In the genomic region with DNA sequence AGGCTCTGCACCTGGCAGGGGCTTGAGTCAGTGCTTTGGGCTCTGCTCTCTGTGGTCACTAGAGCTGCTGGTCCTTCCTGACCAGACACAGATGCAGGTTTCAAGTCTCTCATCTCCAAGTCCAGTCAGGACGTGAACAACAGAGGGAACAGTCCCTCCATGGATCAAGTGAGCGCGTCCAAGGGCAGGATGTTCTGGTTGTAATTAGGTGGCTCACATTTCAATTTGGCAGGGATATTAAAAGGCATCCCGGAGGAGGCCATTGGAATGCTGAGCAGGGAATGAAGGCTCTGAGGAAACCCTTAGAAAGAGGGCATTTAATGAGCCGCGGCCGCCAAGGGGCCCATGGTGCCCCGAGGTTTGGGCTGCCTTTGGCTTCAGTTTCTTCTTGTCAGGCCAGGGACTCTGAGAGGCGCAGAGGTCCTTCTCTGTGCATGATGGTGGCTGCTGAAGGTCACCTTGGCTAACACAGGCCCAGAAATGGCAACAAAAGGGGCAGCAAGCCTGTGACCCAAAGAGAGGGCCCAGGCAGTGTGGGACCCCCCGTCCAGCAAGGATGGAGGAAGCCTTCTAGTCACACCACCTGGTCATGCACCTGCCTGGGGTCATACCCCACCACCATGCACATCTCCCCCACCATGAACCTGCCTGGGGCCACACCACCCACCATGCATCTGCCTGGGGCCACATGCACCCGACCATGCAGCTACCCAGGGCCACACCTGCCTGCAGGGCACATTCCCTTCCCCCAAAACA, we compare ENCODE assay signal across 10 cellular contexts. TPM values are rescaled to one million over a fixed set of nuclear protein-coding genes. Genes with fewer than 3 reads are reported as not detected.
DNase-seq lines count a peak whose midpoint lies in the region; ATAC-seq and TF ChIP-seq lines count a peak whose summit lies in the region.
"Had no signal": no experiment of that assay in that cellular context is flagged by ENCODE, and none has a peak within 500 bp of the region (broad histone marks: within the 10 kb centered on the region; RNA-seq: fewer than 3 reads in every experiment).

No MANE protein-coding gene starts in this region.

- no peak for TF ChIP-seq CTCF in BJ (IDR thresholded peaks at IDR 0.05; ENCODE audit: insufficient read depth, low read depth, low read length)
- no peak for TF ChIP-seq CTCF in fibroblast of the aortic adventitia (IDR thresholded peaks at IDR 0.05; ENCODE audit: insufficient read depth, low read length)
- no peak for TF ChIP-seq CTCF in psoas muscle (IDR thresholded peaks at IDR 0.05)
- no peak for TF ChIP-seq CTCF in foreskin keratinocyte (conservative IDR thresholded peaks at IDR 0.05)

- ATAC-seq in psoas muscle (peak; percentile 28 to 79 (median 63)), foreskin keratinocyte (no peak), GM18519 (IDR thresholded peaks at IDR 0.05; ENCODE audit: low FRiP score, unreplicated experiment) (no peak)

- WGBS in psoas muscle, 3 donors: 34 to 41% (median 37%) methylated on average over 11 of the region's 11 CpGs

- H3K4me1 ChIP-seq in psoas muscle: peaks cover 18% of the 10 kb centered on the region
- H3K4me1 ChIP-seq in foreskin keratinocyte: no peaks in the 10 kb centered on the region

- H3K4me3 ChIP-seq in BJ (ENCODE audit: low read depth, low read length): no peak overlapping the region
- no peak overlapping the region for H3K4me3 ChIP-seq in fibroblast of the aortic adventitia (ENCODE audit: low read depth, low read length)
- no peak overlapping the region for H3K4me3 ChIP-seq in psoas muscle

- peak; percentile 70 for DNase-seq in BJ (ENCODE audit: low read depth)
- DNase-seq in M059J (ENCODE audit: low read depth): peak; percentile 44
- peak; percentile 76 for DNase-seq in fibroblast of the aortic adventitia (ENCODE audit: low read depth)
- peak in 1 of 2 donors; percentile 77 for DNase-seq in psoas muscle
- no peak for DNase-seq in NCI-H2081 (lab: John Stamatoyannopoulos, UW)
- no peak for DNase-seq in NCI-H1694 treated with DMSO at 0.1 percent for 48 hours (lab: John Stamatoyannopoulos, UW)
- DNase-seq in foreskin keratinocyte: no peak
- DNase-seq: central memory CD4-positive, alpha-beta T cell; NCI-H2081 treated with DMSO at 0.1 percent for 48 hours had no signal

- no peaks in the 10 kb centered on the region for H3K9me3 ChIP-seq in psoas muscle

- CTCF ChIA-PET in BJ (lab: Yijun Ruan, JAX): interaction anchor here (1.1 kb wide), 1 partner anchor 25 kb away, joined by 3 read pairs; no protein-coding TSS in a partner anchor

- H3K27me3 ChIP-seq in BJ (ENCODE audit: control insufficient read depth, insufficient read depth, low read length): no peaks in the 10 kb centered on the region; the same call in 1 of the 2 replicates
- H3K27me3 ChIP-seq in psoas muscle (ENCODE audit: insufficient read depth in 3 of 3, low read length in 2 of 3): no peaks in the 10 kb centered on the region
- peaks cover 32% of the 10 kb centered on the region for H3K27me3 ChIP-seq in foreskin keratinocyte

- POLR2A ChIA-PET in BJ (lab: Charles Lee): no interaction called here

- intact Hi-C loops in psoas muscle (cut with DNase I): loop anchor here in 1 of 2 donors (10.0 kb wide), 1 partner anchor 68 kb away; no protein-coding TSS in a partner anchor

- no peaks in the 10 kb centered on the region for H3K36me3 ChIP-seq in BJ (ENCODE audit: control insufficient read depth, insufficient read depth, low read length)
- no peaks in the 10 kb centered on the region for H3K36me3 ChIP-seq in psoas muscle (ENCODE audit: insufficient read depth in 1 of 2, low read depth in 1 of 2)

- H3K27ac ChIP-seq in psoas muscle (peak overlapping the region; percentile 23), foreskin keratinocyte (no peak overlapping the region)

RNA-seq across cellular contexts. Expression of a gene that starts 30.7 kb away (rescaled TPM):
- polyA plus RNA-seq in BJ (2011; rRNA removed) (59.1 and 60.1 TPM in 2 replicates), psoas muscle (10 to 100 TPM; 15.1 to 44.3 (median 29.5) TPM), foreskin keratinocyte (8.8 and 10.6 TPM in 2 replicates)
- polyA minus RNA-seq in BJ (2011; rRNA and poly(A)+ RNA removed): 46.3 and 61.1 TPM in 2 replicates
- 13.0 and 15.3 TPM in 2 replicates for total RNA-seq in M059J (2014; rRNA removed; shearing (Covaris generic))
- total RNA-seq in fibroblast of the aortic adventitia (ENCODE audit: low replicate concordance) (13.1 and 36.8 TPM in 2 replicates), psoas muscle (10 to 100 TPM; 38.2 to 48.8 (median 42.2) TPM), foreskin keratinocyte (16.2 and 16.7 TPM in 2 replicates)

Comparison
In these comparisons a context has a peak if more than half of its experiments do, and no peak if none do; other contexts are left out.
1. DNase-seq: peak in BJ (single experiment), M059J (single experiment) and fibroblast of the aortic adventitia (single experiment); none in NCI-H2081 (0 of 2), NCI-H1694 treated with DMSO at 0.1 percent for 48 hours (single experiment) and foreskin keratinocyte (0 of 2).
2. ATAC-seq: peak in psoas muscle (4 of 4); none in foreskin keratinocyte (single experiment) and GM18519 (single experiment).